9 cellular contexts compared by ENCODE assay signal in genomic region chr15:67501177-67501835, GRCh38. TPM values are rescaled to one million over a fixed set of nuclear protein-coding genes. Genes with fewer than 3 reads are reported as not detected.
DNase-seq lines count a peak whose midpoint lies in the region; ATAC-seq, FAIRE-seq and TF ChIP-seq lines count a peak whose summit lies in the region.
"Had no signal": no experiment of that assay in that cellular context is flagged by ENCODE, and none has a peak within 500 bp of the region (broad histone marks: within the 10 kb centered on the region; RNA-seq: fewer than 3 reads in every experiment).

No MANE protein-coding gene starts in this region.

- no peaks in the 10 kb centered on the region for H3K36me3 ChIP-seq in mucosa of descending colon (ENCODE audit: low read depth)
- no peaks in the 10 kb centered on the region for H3K36me3 ChIP-seq in sigmoid colon

- TF ChIP-seq CTCF in mucosa of descending colon (IDR thresholded peaks at IDR 0.05) (no peak), sigmoid colon (IDR thresholded peaks at IDR 0.05) (peak in 2 of 4 experiments; percentile 9 to 15)

- intact Hi-C loops in mucosa of descending colon (cut with DNase I, micrococcal nuclease) (no loop called here), posterior vena cava (cut with DNase I) (no loop called here), sigmoid colon (cut with DNase I) (no loop called here)

- no peaks in the 10 kb centered on the region for H3K27me3 ChIP-seq in sigmoid colon

- FAIRE-seq in GM12892 (lab: Jason Lieb, UNC): no peak

- no peak for TF ChIP-seq POLR2A in GM12892 (IDR thresholded peaks at IDR 0.05; ENCODE audit: low read depth, low read length)
- TF ChIP-seq POLR2A in sigmoid colon (IDR thresholded peaks at IDR 0.05): no peak

- H3K9me3 ChIP-seq in mucosa of descending colon (no peaks in the 10 kb centered on the region), sigmoid colon (no peaks in the 10 kb centered on the region)

- in situ Hi-C loops in T47D (cut with HindIII; ENCODE audit: low pct_unique_long_range_greater_than_20kb, low sequenced_read_pairs): no loop called here

- no peak for TF ChIP-seq EP300 in sigmoid colon (IDR thresholded peaks at IDR 0.05)

- H3K4me3 ChIP-seq in mucosa of descending colon (no peak overlapping the region), sigmoid colon (no peak overlapping the region)

- DNase-seq in ELR (ENCODE audit: low read depth) (peak; percentile 44), MV-4-11 (lab: John Stamatoyannopoulos, UW) (peak; percentile 57), T47D (ENCODE audit: low read depth in 1 of 2, low spot score in 1 of 2) (peak; percentile 31 to 46), mucosa of descending colon (no peak), GM12892 (ENCODE audit: insufficient read length) (no peak), posterior vena cava (ENCODE audit: low spot score) (no peak), sigmoid colon (no peak)
- no peak for DNase-seq in activated CD4-positive, CD25-positive, alpha-beta regulatory T cell treated with anti-CD3 and anti-CD28 coated beads, Interleukin-2, amount 50 U/mL, for 72 hours

- ATAC-seq in mucosa of descending colon: peak; percentile 34

- 27 to 39% methylated on average over 2 of the region's 2 CpGs for WGBS in sigmoid colon, 2 donors

- H3K4me1 ChIP-seq in mucosa of descending colon (ENCODE audit: low read depth) (no peaks in the 10 kb centered on the region), sigmoid colon (no peaks in the 10 kb centered on the region)

- no peak overlapping the region for H3K27ac ChIP-seq in sigmoid colon
- H3K27ac ChIP-seq: KMS-11 had no signal

RNA-seq across cellular contexts. Expression of gene C15orf61, which starts 19.6 kb away (rescaled TPM):
- 1 to 10 TPM; 5.4 to 6.2 (median 6.0) TPM for total RNA-seq in mucosa of descending colon
- polyA plus RNA-seq in GM12892 (2012; ENCODE audit: missing spikeins): 3.1 TPM
- 1 to 10 TPM; 5.2 TPM for total RNA-seq in posterior vena cava
- total RNA-seq in sigmoid colon: 1 to 10 TPM; 2.8 to 8.6 (median 5.7) TPM
- 1 to 10 TPM; 1.8 to 4.9 (median 2.2) TPM for polyA plus RNA-seq in sigmoid colon

RNA-seq across cellular contexts. Expression of gene MAP2K5, which starts 41.2 kb away (rescaled TPM):
- total RNA-seq in mucosa of descending colon (10 to 100 TPM; 26.4 to 36.4 (median 30.3) TPM), posterior vena cava (10 to 100 TPM; 13.5 to 21.7 TPM), sigmoid colon (10 to 100 TPM; 13.2 to 19.4 (median 15.7) TPM)
- polyA plus RNA-seq in GM12892 (2012; ENCODE audit: missing spikeins): 9.2 TPM
- polyA plus RNA-seq in sigmoid colon: 10 to 100 TPM; 11.3 to 16.2 (median 13.2) TPM

Comparison
In these comparisons a context has a peak if more than half of its experiments do, and no peak if none do; other contexts are left out.
1. DNase-seq: peak in ELR (single experiment), MV-4-11 (single experiment) and T47D (2 of 2); none in mucosa of descending colon (0 of 3), GM12892 (single experiment), posterior vena cava (single experiment), activated CD4-positive, CD25-positive, alpha-beta regulatory T cell treated with anti-CD3 and anti-CD28 coated beads, Interleukin-2, amount 50 U/mL, for 72 hours (single experiment) and sigmoid colon (single experiment).